9 cellular contexts compared by ENCODE assay signal in genomic region chr20:5127859-5128409, GRCh38. TPM values are rescaled to one million over a fixed set of nuclear protein-coding genes. Genes with fewer than 3 reads are reported as not detected.
A peak's percentile ranks its signal among the peaks of the same experiment; 100 is the strongest.
DNase-seq lines count a peak whose midpoint lies in the region; ATAC-seq, FAIRE-seq and TF ChIP-seq lines count a peak whose summit lies in the region.
"Had no signal": no experiment of that assay in that cellular context is flagged by ENCODE, and none has a peak within 500 bp of the region (broad histone marks: within the 10 kb centered on the region; RNA-seq: fewer than 3 reads in every experiment).

No MANE protein-coding gene starts in this region.

- 54% methylated on average over 6 of the region's 6 CpGs for WGBS in HUES64

- peak overlapping the region; percentile 78 for H3K9ac ChIP-seq in HUES64 (ENCODE audit: low read depth, low read length)

- H3K4me1 Mint-ChIP-seq in chondrocyte (ENCODE audit: low read depth) = peaks cover 34% of the 10 kb centered on the region
- peaks cover 15 to 48% (median 38%) of the 10 kb centered on the region in 7 donors for H3K4me1 Mint-ChIP-seq in naive thymus-derived CD4-positive, alpha-beta T cell

- H3K27me3 Mint-ChIP-seq in chondrocyte (ENCODE audit: low read depth) = no peaks in the 10 kb centered on the region
- H3K27me3 Mint-ChIP-seq in naive thymus-derived CD4-positive, alpha-beta T cell = no peaks in the 10 kb centered on the region

- H3K4me3 ChIP-seq in HUES64 (ENCODE audit: low read length) = peak overlapping the region; percentile 95
- H3K4me3 ChIP-seq in naive thymus-derived CD4-positive, alpha-beta T cell (ENCODE audit: low read length) = peak overlapping the region; percentile 64

- H3K27me3 ChIP-seq in HUES64 (ENCODE audit: insufficient read depth, low read length) = no peaks in the 10 kb centered on the region
- no peaks in the 10 kb centered on the region for H3K27me3 ChIP-seq in naive thymus-derived CD4-positive, alpha-beta T cell (ENCODE audit: control insufficient read depth in 2 of 2, insufficient read depth in 2 of 2, low read length in 2 of 2)

- TF ChIP-seq CTCF in chondrocyte (IDR thresholded peaks at IDR 0.05) = no peak

- peaks cover 6% of the 10 kb centered on the region; the same call in 1 of the 2 replicates for H3K4me1 ChIP-seq in HUES64 (ENCODE audit: insufficient read depth, low read length)
- peaks cover 19 to 27% of the 10 kb centered on the region in 2 donors for H3K4me1 ChIP-seq in naive thymus-derived CD4-positive, alpha-beta T cell (ENCODE audit: control insufficient read depth in 2 of 2, insufficient read depth in 2 of 2, low read length in 2 of 2)

- H3K9me3 Mint-ChIP-seq in chondrocyte (ENCODE audit: low read depth) = no peaks in the 10 kb centered on the region
- no peaks in the 10 kb centered on the region for H3K9me3 Mint-ChIP-seq in naive thymus-derived CD4-positive, alpha-beta T cell

- H3K36me3 ChIP-seq in HUES64 (ENCODE audit: insufficient read depth, low read length) = 0 out of 2 replicates have a peak, but pooled peaks cover 2% of the 10 kb centered on the region
- H3K36me3 ChIP-seq in naive thymus-derived CD4-positive, alpha-beta T cell (ENCODE audit: control insufficient read depth in 2 of 3, insufficient read depth in 3 of 3, low read length in 3 of 3) = no peaks in the 10 kb centered on the region

- no peak for ATAC-seq in naive thymus-derived CD4-positive, alpha-beta T cell
- ATAC-seq in GM19328 (IDR thresholded peaks at IDR 0.05; ENCODE audit: unreplicated experiment) (no peak), HG02852 (IDR thresholded peaks at IDR 0.05; ENCODE audit: unreplicated experiment) (no peak)

- intact Hi-C loops in naive thymus-derived CD4-positive, alpha-beta T cell (cut with micrococcal nuclease) = loop anchor here (1.0 to 10.0 kb wide), 9 partner anchors 9 to 1363 kb away; partner anchors contain the start of genes MCM8 (in 2 of the 2), PCNA (in 2 of the 2), TRMT6 (in 2 of the 2) and ADISSP (in 1 of the 2)

- peak overlapping the region; percentile 93 for H3K27ac Mint-ChIP-seq in chondrocyte (ENCODE audit: unreplicated experiment)
- peak overlapping the region; percentile 85 to 99 (median 92) for H3K27ac Mint-ChIP-seq in naive thymus-derived CD4-positive, alpha-beta T cell

- H3K27ac ChIP-seq in HUES64 (ENCODE audit: low read depth, low read length) = no peak overlapping the region; the same call in 1 of the 2 replicates
- peak overlapping the region; percentile 99 for H3K27ac ChIP-seq in naive thymus-derived CD4-positive, alpha-beta T cell (ENCODE audit: low read depth, low read length)

- DNase-seq in AG20443 (ENCODE audit: low spot score) (peak; percentile 27), chondrocyte (ENCODE audit: low spot score) (no peak), RCC 7860 (ENCODE audit: low spot score) (no peak), SHP77 (lab: John Stamatoyannopoulos, UW) (no peak)
- DNase-seq in naive thymus-derived CD4-positive, alpha-beta T cell = no peak

- peak overlapping the region; percentile 96 for H3K4me3 Mint-ChIP-seq in chondrocyte (ENCODE audit: unreplicated experiment)
- peak overlapping the region; percentile 84 to 96 (median 93) for H3K4me3 Mint-ChIP-seq in naive thymus-derived CD4-positive, alpha-beta T cell

- H3K9me3 ChIP-seq in HUES64 (ENCODE audit: insufficient read depth, low read depth, low read length) = no peaks in the 10 kb centered on the region
- no peaks in the 10 kb centered on the region for H3K9me3 ChIP-seq in naive thymus-derived CD4-positive, alpha-beta T cell (ENCODE audit: control insufficient read depth in 2 of 3, low read length in 3 of 3)

- no peak for FAIRE-seq in RCC 7860 (lab: Jason Lieb, UNC)
- FAIRE-seq: colon had no signal

- CTCF ChIA-PET in naive thymus-derived CD4-positive, alpha-beta T cell (lab: Charles Lee) = interaction anchor here (1.6 to 3.7 kb wide), 3 partner anchors 12 to 78 kb away, joined by 6 to 60 read pairs (median 13); no protein-coding TSS in a partner anchor

- POLR2A ChIA-PET in naive thymus-derived CD4-positive, alpha-beta T cell (lab: Charles Lee) = interaction anchor here (1.2 to 2.2 kb wide), 4 partner anchors 7 to 314 kb away, joined by 4 to 15 read pairs (median 6); no protein-coding TSS in a partner anchor

- no peaks in the 10 kb centered on the region for H3K36me3 Mint-ChIP-seq in chondrocyte (ENCODE audit: low read depth)
- H3K36me3 Mint-ChIP-seq in naive thymus-derived CD4-positive, alpha-beta T cell = peaks cover 0 to 2% (median 0%) of the 10 kb centered on the region in 5 donors

RNA-seq across cellular contexts. Expression of gene CDS2, which starts 1.1 kb away (rescaled TPM):
- 24.2 TPM for polyA plus RNA-seq in HUES64 (2013, experiment 1 of 2)
- polyA plus RNA-seq in HUES64 (2013, experiment 2 of 2) = 23.7 TPM
- total RNA-seq in chondrocyte = 33.0 to 46.9 TPM (median 42.9 TPM) in 3 replicates
- 10 to 100 TPM; 48.3 to 58.3 (median 57.8) TPM for total RNA-seq in naive thymus-derived CD4-positive, alpha-beta T cell
- polyA plus RNA-seq in naive thymus-derived CD4-positive, alpha-beta T cell = 10 to 100 TPM; 34.9 to 37.8 TPM

RNA-seq across cellular contexts. Expression of gene PCNA, which starts 8.2 kb away (rescaled TPM):
- 337 TPM for polyA plus RNA-seq in HUES64 (2013, experiment 1 of 2)
- 318 TPM for polyA plus RNA-seq in HUES64 (2013, experiment 2 of 2)
- total RNA-seq in chondrocyte = 46.3 to 117 TPM (median 49.4 TPM) in 3 replicates
- 100 to 1,000 TPM in 1 of 5 experiments, 10 to 100 TPM in 4; 21.6 to 392 (median 39.3) TPM for total RNA-seq in naive thymus-derived CD4-positive, alpha-beta T cell
- polyA plus RNA-seq in naive thymus-derived CD4-positive, alpha-beta T cell = 10 to 100 TPM; 48.3 to 67.4 TPM

RNA-seq across cellular contexts. Expression of gene TMEM230, which starts 15.1 kb away (rescaled TPM):
- polyA plus RNA-seq in HUES64 (2013, experiment 1 of 2) = 84.6 TPM
- 99.6 TPM for polyA plus RNA-seq in HUES64 (2013, experiment 2 of 2)
- 92.8 to 118 TPM (median 93.8 TPM) in 3 replicates for total RNA-seq in chondrocyte
- total RNA-seq in naive thymus-derived CD4-positive, alpha-beta T cell = 10 to 100 TPM; 48.5 to 91.7 (median 75.5) TPM
- polyA plus RNA-seq in naive thymus-derived CD4-positive, alpha-beta T cell = 100 to 1,000 TPM; 187 to 192 TPM
